ENCODE assay signal across 18 cellular contexts in the genomic region with DNA sequence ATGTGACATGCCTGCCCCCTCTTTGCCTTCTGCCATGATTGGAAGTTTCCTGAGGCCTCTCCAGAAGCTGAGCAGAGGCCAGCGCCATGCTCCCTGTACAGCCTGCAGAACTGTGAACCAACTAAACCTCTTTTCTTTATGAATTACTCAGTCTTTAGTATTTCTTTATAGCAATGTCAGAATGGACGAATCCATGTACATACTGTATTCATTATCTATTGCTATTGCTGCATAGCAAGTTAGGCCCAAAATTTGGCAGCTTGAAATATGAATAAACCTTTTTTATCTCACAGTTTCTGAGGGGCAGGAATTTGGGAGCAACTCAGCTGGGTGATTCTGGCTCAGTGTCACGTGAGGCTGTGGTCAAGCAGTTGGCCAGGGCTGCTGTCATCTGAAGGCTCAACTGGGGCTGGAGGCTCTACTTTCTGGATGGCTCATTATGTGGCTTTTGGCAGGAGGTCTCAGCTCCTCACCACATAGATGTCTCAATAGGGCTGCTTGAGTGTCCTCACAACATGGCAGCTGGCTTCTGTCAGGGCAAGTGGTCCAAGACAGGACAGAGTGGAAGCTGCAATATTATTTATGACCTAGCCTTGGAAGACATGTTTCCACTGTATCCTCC. TPM values are rescaled to one million over a fixed set of nuclear protein-coding genes. Genes with fewer than 3 reads are reported as not detected.
DNase-seq lines count a peak whose midpoint lies in the region; ATAC-seq, FAIRE-seq and TF ChIP-seq lines count a peak whose summit lies in the region.
"Had no signal": no experiment of that assay in that cellular context is flagged by ENCODE, and none has a peak within 500 bp of the region (broad histone marks: within the 10 kb centered on the region; RNA-seq: fewer than 3 reads in every experiment).

No MANE protein-coding gene starts in this region.

- peaks cover 20% of the 10 kb centered on the region for H3K9me3 Mint-ChIP-seq in activated CD8-positive, alpha-beta T cell treated with anti-CD3 and anti-CD28 coated beads, Interleukin-2, amount 10 ng/mL, durations not matched to agents 7 days and 5 days (ENCODE audit: insufficient read depth)
- peaks cover 32% of the 10 kb centered on the region for H3K9me3 Mint-ChIP-seq in activated CD8-positive, alpha-beta T cell treated with anti-CD3 and anti-CD28 coated beads for 36 hours
- peaks cover 35% of the 10 kb centered on the region for H3K9me3 Mint-ChIP-seq in nephron progenitor cell

- no peak overlapping the region for H3K4me2 ChIP-seq in GM12878 (ENCODE audit: control insufficient read depth, insufficient read depth)
- no peak overlapping the region for H3K4me2 ChIP-seq in osteoblast (ENCODE audit: insufficient read depth, low read length)
- H3K4me2 ChIP-seq: BLaER1 treated with 17β-estradiol and CSF1 and Interleukin-3, amounts not matched to agents 10 nM and 100 nM; GM23338 had no signal

- SMC1A ChIA-PET in GM12878 (lab: Charles Lee; ENCODE audit: uncharacterized antibody, unreplicated experiment) = interaction anchor here (1.0 kb wide), 1 partner anchor 10 kb away, joined by 4 read pairs; no protein-coding TSS in a partner anchor

- 64% methylated on average over 3 of the region's 3 CpGs for WGBS in GM12878 (ENCODE audit: insufficient coverage, insufficient replicate concordance, low lambda C conversion rate, missing lambda C conversion rate)

- H3K36me3 ChIP-seq in GM12878 (ENCODE audit: control insufficient read depth in 2 of 2, insufficient read depth in 2 of 2, low read length in 1 of 2) (no peaks in the 10 kb centered on the region), osteoblast (ENCODE audit: insufficient read depth, low read length) (no peaks in the 10 kb centered on the region)
- H3K36me3 ChIP-seq: BLaER1 treated with 17β-estradiol and CSF1 and Interleukin-3, amounts not matched to agents 10 nM and 100 nM had no signal

- FAIRE-seq in GM12878 (lab: Jason Lieb, UNC) = no peak
- FAIRE-seq: GM18507 had no signal

- H3K27me3 Mint-ChIP-seq in activated CD8-positive, alpha-beta T cell treated with anti-CD3 and anti-CD28 coated beads, Interleukin-2, amount 10 ng/mL, durations not matched to agents 7 days and 5 days (ENCODE audit: low read depth) = no peaks in the 10 kb centered on the region
- H3K27me3 Mint-ChIP-seq in activated CD8-positive, alpha-beta T cell treated with anti-CD3 and anti-CD28 coated beads for 36 hours = no peaks in the 10 kb centered on the region
- H3K27me3 Mint-ChIP-seq in nephron progenitor cell (ENCODE audit: low read depth, poor library complexity) = peaks cover 23% of the 10 kb centered on the region
- H3K27me3 Mint-ChIP-seq: CD4-positive, alpha-beta T cell had no signal

- H3K36me3 Mint-ChIP-seq in activated CD8-positive, alpha-beta T cell treated with anti-CD3 and anti-CD28 coated beads, Interleukin-2, amount 10 ng/mL, durations not matched to agents 7 days and 5 days (ENCODE audit: low read depth) = peaks cover 33% of the 10 kb centered on the region
- H3K36me3 Mint-ChIP-seq in activated CD8-positive, alpha-beta T cell treated with anti-CD3 and anti-CD28 coated beads for 36 hours (ENCODE audit: low read depth) = peaks cover 13% of the 10 kb centered on the region
- H3K36me3 Mint-ChIP-seq in nephron progenitor cell (ENCODE audit: low read depth) = peaks cover 4% of the 10 kb centered on the region

- RAD21 ChIA-PET in GM12878 (lab: Charles Lee; ENCODE audit: unreplicated experiment) = interaction anchor here (0.8 to 1.0 kb wide), 2 partner anchors 9 to 59 kb away, joined by 3 read pairs; no protein-coding TSS in a partner anchor

- H3K9me3 ChIP-seq in GM12878 (replicated peaks; ENCODE audit: control insufficient read depth, insufficient read depth, low read length) (peaks cover 12% of the 10 kb centered on the region), osteoblast (ENCODE audit: low read depth, low read length) (peaks cover 6% of the 10 kb centered on the region)

- POLR2A ChIA-PET in activated CD8-positive, alpha-beta T cell treated with anti-CD3 and anti-CD28 coated beads, Interleukin-2, amount 10 ng/mL, durations not matched to agents 7 days and 5 days (lab: Charles Lee) = no interaction called here
- POLR2A ChIA-PET in activated CD8-positive, alpha-beta T cell treated with anti-CD3 and anti-CD28 coated beads for 36 hours (lab: Charles Lee) = interaction anchor here (0.8 to 1.3 kb wide), 3 partner anchors 9 to 17 kb away, joined by 3 to 4 read pairs (median 3); no protein-coding TSS in a partner anchor
- POLR2A ChIA-PET in GM12878 (lab: Charles Lee) = no interaction called here

- H3K27ac Mint-ChIP-seq in activated CD8-positive, alpha-beta T cell treated with anti-CD3 and anti-CD28 coated beads, Interleukin-2, amount 10 ng/mL, durations not matched to agents 7 days and 5 days = peak overlapping the region; percentile 3
- no peak overlapping the region for H3K27ac Mint-ChIP-seq in activated CD8-positive, alpha-beta T cell treated with anti-CD3 and anti-CD28 coated beads for 36 hours
- no peak overlapping the region for H3K27ac Mint-ChIP-seq in nephron progenitor cell
- H3K27ac Mint-ChIP-seq: CD4-positive, alpha-beta T cell; GM23338 had no signal

- TF ChIP-seq EP300 in GM12878 (IDR thresholded peaks at IDR 0.05; ENCODE audit: borderline replicate concordance in 1 of 2, control insufficient read depth in 1 of 2, low read depth in 2 of 2, low read length in 2 of 2) = no peak

- no peak for TF ChIP-seq POLR2A in GM12878 (IDR thresholded peaks at IDR 0.05; ENCODE audit: low read depth, low read length)

- H3K4me1 ChIP-seq in GM12878 (ENCODE audit: control insufficient read depth, insufficient read depth, low read length) = peaks cover 11% of the 10 kb centered on the region
- H3K4me1 ChIP-seq in osteoblast (ENCODE audit: insufficient read depth, low read length) = no peaks in the 10 kb centered on the region

- H3K27me3 ChIP-seq in GM12878 (replicated peaks in 1 of 2; ENCODE audit: control insufficient read depth in 2 of 2, insufficient read depth in 2 of 2, low read length in 1 of 2) (no peaks in the 10 kb centered on the region), osteoblast (ENCODE audit: insufficient read depth, low read length) (peaks cover 9% of the 10 kb centered on the region)

- peaks cover 45% of the 10 kb centered on the region for H3K4me1 Mint-ChIP-seq in activated CD8-positive, alpha-beta T cell treated with anti-CD3 and anti-CD28 coated beads, Interleukin-2, amount 10 ng/mL, durations not matched to agents 7 days and 5 days (ENCODE audit: low read depth)
- H3K4me1 Mint-ChIP-seq in activated CD8-positive, alpha-beta T cell treated with anti-CD3 and anti-CD28 coated beads for 36 hours (ENCODE audit: low read depth) = peaks cover 19% of the 10 kb centered on the region
- H3K4me1 Mint-ChIP-seq in nephron progenitor cell = peaks cover 20% of the 10 kb centered on the region
- H3K4me1 Mint-ChIP-seq: GM23338 had no signal

- in situ Hi-C loops in GM12878 (cut with MboI) = no loop called here

- BruUV-seq in GM12878 (replicated peaks; lab: Mats Ljungman, UMichigan) = no TSS peak

- CTCF ChIA-PET in activated CD8-positive, alpha-beta T cell treated with anti-CD3 and anti-CD28 coated beads, Interleukin-2, amount 10 ng/mL, durations not matched to agents 7 days and 5 days (lab: Charles Lee) = no interaction called here
- CTCF ChIA-PET in activated CD8-positive, alpha-beta T cell treated with anti-CD3 and anti-CD28 coated beads for 36 hours (lab: Charles Lee) = interaction anchor here (1.6 kb wide), 1 partner anchor 16 kb away, joined by 5 read pairs; no protein-coding TSS in a partner anchor
- CTCF ChIA-PET in GM12878 (lab: Yijun Ruan, JAX) = interaction anchor here (1.2 kb wide), 1 partner anchor 140 kb away, joined by 3 read pairs; no protein-coding TSS in a partner anchor

- H3K27ac ChIP-seq in GM12878 (ENCODE audit: control insufficient read depth, insufficient read depth) = no peak overlapping the region
- H3K27ac ChIP-seq in osteoblast (ENCODE audit: low read depth, low read length) = no peak overlapping the region
- H3K27ac ChIP-seq: BLaER1 treated with 17β-estradiol and CSF1 and Interleukin-3, amounts not matched to agents 10 nM and 100 nM had no signal

- DNase-seq in activated CD8-positive, alpha-beta T cell treated with anti-CD3 and anti-CD28 coated beads, Interleukin-2, amount 10 ng/mL, durations not matched to agents 7 days and 5 days = no peak
- no peak for DNase-seq in activated CD8-positive, alpha-beta T cell treated with anti-CD3 and anti-CD28 coated beads for 36 hours
- DNase-seq in LHCN-M2 (ENCODE audit: low read depth) (peak; percentile 31), GM12878 (ENCODE audit: low read depth, low spot score) (no peak), osteoblast (ENCODE audit: insufficient read length, low spot score, missing footprints) (peak; percentile 26), nephron progenitor cell (no peak)
- DNase-seq: ACHN; Calu3; CD4-positive, alpha-beta T cell; DMS 273 treated with DMSO at 0.1 percent for 48 hours; H7 had no signal

- H3K79me2 ChIP-seq in GM12878 (ENCODE audit: control insufficient read depth, insufficient read depth, low read length) = no peaks in the 10 kb centered on the region
- no peaks in the 10 kb centered on the region for H3K79me2 ChIP-seq in osteoblast (ENCODE audit: insufficient read depth, low read length)

- H2AFZ ChIP-seq in GM12878 (ENCODE audit: control insufficient read depth, low read depth, low read length) (no peak overlapping the region), osteoblast (ENCODE audit: low read length) (no peak overlapping the region)
- H2AFZ ChIP-seq: GM23338 had no signal

- H4K20me1 ChIP-seq in GM12878 (ENCODE audit: control insufficient read depth, insufficient read depth) = no peaks in the 10 kb centered on the region
- H4K20me1 ChIP-seq in osteoblast (ENCODE audit: insufficient read depth, low read length) = no peaks in the 10 kb centered on the region
- H4K20me1 ChIP-seq: BLaER1 treated with 17β-estradiol and CSF1 and Interleukin-3, amounts not matched to agents 10 nM and 100 nM had no signal

- H3K4me3 Mint-ChIP-seq in activated CD8-positive, alpha-beta T cell treated with anti-CD3 and anti-CD28 coated beads, Interleukin-2, amount 10 ng/mL, durations not matched to agents 7 days and 5 days = no peak overlapping the region
- no peak overlapping the region for H3K4me3 Mint-ChIP-seq in activated CD8-positive, alpha-beta T cell treated with anti-CD3 and anti-CD28 coated beads for 36 hours
- no peak overlapping the region for H3K4me3 Mint-ChIP-seq in nephron progenitor cell
- H3K4me3 Mint-ChIP-seq: CD4-positive, alpha-beta T cell; GM23338 had no signal

- H3K4me3 ChIP-seq in GM12878 = no peak overlapping the region
- H3K4me3 ChIP-seq in osteoblast (ENCODE audit: insufficient read depth, low read length) = no peak overlapping the region
- H3K4me3 ChIP-seq: BLaER1 treated with 17β-estradiol and CSF1 and Interleukin-3, amounts not matched to agents 10 nM and 100 nM; GM23338 had no signal

- no peak for TF ChIP-seq CTCF in activated CD8-positive, alpha-beta T cell treated with anti-CD3 and anti-CD28 coated beads for 36 hours (IDR thresholded peaks at IDR 0.05)
- TF ChIP-seq CTCF in GM12878 (IDR thresholded peaks at IDR 0.05 in 2 of 3, conservative IDR thresholded peaks at IDR 0.05 in 1 of 3; ENCODE audit: control insufficient read depth in 2 of 3, extremely low read depth in 1 of 3, insufficient read depth in 1 of 3, low read depth in 3 of 3, low read length in 3 of 3) (no peak), osteoblast (IDR thresholded peaks at IDR 0.05; ENCODE audit: extremely low read depth, low read depth, low read length) (no peak), nephron progenitor cell (IDR thresholded peaks at IDR 0.05) (no peak)

- intact Hi-C loops in activated CD8-positive, alpha-beta T cell treated with anti-CD3 and anti-CD28 coated beads for 36 hours (cut with micrococcal nuclease) = no loop called here
- intact Hi-C loops in GM12878 (cut with micrococcal nuclease; ENCODE audit: unreplicated experiment) = no loop called here

- no peak overlapping the region for H3K9ac ChIP-seq in GM12878 (ENCODE audit: control insufficient read depth, insufficient read depth, low read length)
- H3K9ac ChIP-seq: BLaER1 treated with 17β-estradiol and CSF1 and Interleukin-3, amounts not matched to agents 10 nM and 100 nM had no signal

- TF ChIP-seq RAD21 in GM12878 (IDR thresholded peaks at IDR 0.05; ENCODE audit: insufficient read depth, low read depth, low read length) = no peak

- ATAC-seq in activated CD8-positive, alpha-beta T cell treated with anti-CD3 and anti-CD28 coated beads, Interleukin-2, amount 10 ng/mL, durations not matched to agents 7 days and 5 days = no peak
- no peak for ATAC-seq in activated CD8-positive, alpha-beta T cell treated with anti-CD3 and anti-CD28 coated beads for 36 hours
- ATAC-seq in GM12878 (no peak), GM21723 (IDR thresholded peaks at IDR 0.05; ENCODE audit: unreplicated experiment) (no peak)
- ATAC-seq: GM23338 had no signal

RNA-seq across cellular contexts. Expression of a gene that starts 40.0 kb away (rescaled TPM):
- 100 to 1,000 TPM; 170 to 174 TPM for total RNA-seq in activated CD8-positive, alpha-beta T cell treated with anti-CD3 and anti-CD28 coated beads, Interleukin-2, amount 10 ng/mL, durations not matched to agents 7 days and 5 days
- 10 to 100 TPM; 75.7 to 75.8 TPM for total RNA-seq in activated CD8-positive, alpha-beta T cell treated with anti-CD3 and anti-CD28 coated beads for 36 hours
- total RNA-seq in LHCN-M2 (2014; rRNA removed) = 0.51 and 0.98 TPM in 2 replicates
- polyA plus RNA-seq in LHCN-M2 (2012) = 0.96 TPM
- 86.2 and 98.0 TPM in 2 replicates for total RNA-seq in GM12878 (2013; cell fraction: nucleolus; rRNA removed)
- total RNA-seq in GM12878 (2014; rRNA removed) = 9.8 and 10.1 TPM in 2 replicates
- 2.7 and 3.8 TPM in 2 replicates for total RNA-seq in GM12878 (2014; rRNA removed; fragmentation: Illumina TruSeq; extraction: Trizol)
- total RNA-seq in GM12878 (2021) = 35.4 and 37.2 TPM in 2 replicates
- polyA plus RNA-seq in GM12878 (2011; ENCODE audit: low read depth) = 2.3 TPM
- 4.8 and 12.3 TPM in 2 replicates for polyA plus RNA-seq in GM12878 (2011; rRNA removed)
- 25.7 and 34.2 TPM in 2 replicates for polyA plus RNA-seq in GM12878 (2011; cell fraction: cytosol; rRNA removed)
- 63.5 and 75.0 TPM in 2 replicates for polyA plus RNA-seq in GM12878 (2011; cell fraction: nucleus; rRNA removed)
- polyA plus RNA-seq in GM12878 (2012) = 8.7 and 19.7 TPM in 2 replicates
- 0.41 and 2.4 TPM in 2 replicates for polyA plus RNA-seq in GM12878 (2014; fragmentation: Illumina TruSeq; extraction: Trizol)
- polyA plus RNA-seq in GM12878 (2014; fragmentation: Nextera tagmentation; extraction: Ambion mirVana) = 1 to 10 TPM in 1 of 2 experiments, under 1 TPM in 1; 0.42 to 1.2 TPM
- polyA plus RNA-seq in GM12878 (2014; rRNA removed) = 39.8 and 43.4 TPM in 2 replicates
- 10 to 100 TPM; 16.4 to 25.8 TPM for polyA plus RNA-seq in GM12878 (2016; fragmentation: Nextera tagmentation; extraction: Ambion mirVana)
- 9.8 and 26.4 TPM in 2 replicates for polyA minus RNA-seq in GM12878 (2011; rRNA and poly(A)+ RNA removed)
- 27.6 and 37.3 TPM in 2 replicates for polyA minus RNA-seq in GM12878 (2011; cell fraction: cytosol; rRNA and poly(A)+ RNA removed)
- polyA minus RNA-seq in GM12878 (2011; cell fraction: nucleus; rRNA and poly(A)+ RNA removed) = 109 and 187 TPM in 2 replicates
- 1.1 and 1.8 TPM in 2 replicates for total RNA-seq in osteoblast
- total RNA-seq: A172 had no signal

RNA-seq across cellular contexts. Expression of a gene that starts 53.1 kb away (rescaled TPM):
- not detected for total RNA-seq in activated CD8-positive, alpha-beta T cell treated with anti-CD3 and anti-CD28 coated beads, Interleukin-2, amount 10 ng/mL, durations not matched to agents 7 days and 5 days
- total RNA-seq in activated CD8-positive, alpha-beta T cell treated with anti-CD3 and anti-CD28 coated beads for 36 hours = not detected
- total RNA-seq in LHCN-M2 (2014; rRNA removed) = not detected in 2 replicates
- polyA plus RNA-seq in LHCN-M2 (2012) = not detected
- total RNA-seq in GM12878 (2013; cell fraction: nucleolus; rRNA removed) = not detected in 2 replicates
- not detected in 2 replicates for total RNA-seq in GM12878 (2014; rRNA removed)
- not detected in 2 replicates for total RNA-seq in GM12878 (2014; rRNA removed; fragmentation: Illumina TruSeq; extraction: Trizol)
- not detected in 2 replicates for total RNA-seq in GM12878 (2021)
- polyA plus RNA-seq in GM12878 (2011; ENCODE audit: low read depth) = not detected
- not detected in 2 replicates for polyA plus RNA-seq in GM12878 (2011; rRNA removed)
- not detected in 2 replicates for polyA plus RNA-seq in GM12878 (2011; cell fraction: cytosol; rRNA removed)
- polyA plus RNA-seq in GM12878 (2011; cell fraction: nucleus; rRNA removed) = not detected in 2 replicates
- polyA plus RNA-seq in GM12878 (2012) = not detected in 2 replicates
- polyA plus RNA-seq in GM12878 (2014; fragmentation: Illumina TruSeq; extraction: Trizol) = not detected in 2 replicates
- not detected for polyA plus RNA-seq in GM12878 (2014; fragmentation: Nextera tagmentation; extraction: Ambion mirVana)
- not detected in 2 replicates for polyA plus RNA-seq in GM12878 (2014; rRNA removed)
- not detected for polyA plus RNA-seq in GM12878 (2016; fragmentation: Nextera tagmentation; extraction: Ambion mirVana)
- polyA minus RNA-seq in GM12878 (2011; rRNA and poly(A)+ RNA removed) = not detected in 2 replicates
- polyA minus RNA-seq in GM12878 (2011; cell fraction: cytosol; rRNA and poly(A)+ RNA removed) = not detected in 2 replicates
- polyA minus RNA-seq in GM12878 (2011; cell fraction: nucleus; rRNA and poly(A)+ RNA removed) = not detected in 2 replicates
- total RNA-seq in osteoblast = not detected in 2 replicates
- total RNA-seq: A172; Calu3; CD4-positive, alpha-beta T cell; Daoy; GM23338; H7; HT-29 had no signal
- polyA plus RNA-seq: GM23338 had no signal

RNA-seq across cellular contexts. Expression of a gene that starts 57.4 kb away (rescaled TPM):
- total RNA-seq in activated CD8-positive, alpha-beta T cell treated with anti-CD3 and anti-CD28 coated beads, Interleukin-2, amount 10 ng/mL, durations not matched to agents 7 days and 5 days = not detected
- total RNA-seq in activated CD8-positive, alpha-beta T cell treated with anti-CD3 and anti-CD28 coated beads for 36 hours = not detected
- total RNA-seq in LHCN-M2 (2014; rRNA removed) (not detected in 2 replicates), GM12878 (2014; rRNA removed) (not detected in 2 replicates), GM12878 (2014; rRNA removed; fragmentation: Illumina TruSeq; extraction: Trizol) (not detected in 2 replicates), GM12878 (2021) (not detected in 2 replicates), osteoblast (not detected in 2 replicates)
- not detected for polyA plus RNA-seq in LHCN-M2 (2012)
- not detected in 2 replicates for total RNA-seq in GM12878 (2013; cell fraction: nucleolus; rRNA removed)
- not detected for polyA plus RNA-seq in GM12878 (2011; ENCODE audit: low read depth)
- polyA plus RNA-seq in GM12878 (2011; rRNA removed) (not detected in 2 replicates), GM12878 (2014; fragmentation: Illumina TruSeq; extraction: Trizol) (not detected in 2 replicates), GM12878 (2014; fragmentation: Nextera tagmentation; extraction: Ambion mirVana) (not detected), GM12878 (2014; rRNA removed) (not detected in 2 replicates), GM12878 (2016; fragmentation: Nextera tagmentation; extraction: Ambion mirVana) (not detected)
- not detected in 2 replicates for polyA plus RNA-seq in GM12878 (2011; cell fraction: cytosol; rRNA removed)
- not detected in 2 replicates for polyA plus RNA-seq in GM12878 (2011; cell fraction: nucleus; rRNA removed)
- polyA plus RNA-seq in GM12878 (2012) = not detected in 2 replicates
- polyA minus RNA-seq in GM12878 (2011; rRNA and poly(A)+ RNA removed) = not detected in 2 replicates
- polyA minus RNA-seq in GM12878 (2011; cell fraction: cytosol; rRNA and poly(A)+ RNA removed) = not detected in 2 replicates
- not detected in 2 replicates for polyA minus RNA-seq in GM12878 (2011; cell fraction: nucleus; rRNA and poly(A)+ RNA removed)
- total RNA-seq: A172; Calu3; CD4-positive, alpha-beta T cell; Daoy; GM23338; H7; HT-29 had no signal
- polyA plus RNA-seq: GM23338 had no signal

Comparison
In these comparisons a context has a peak if more than half of its experiments do, and no peak if none do; other contexts are left out.
1. DNase-seq: peak in LHCN-M2 (single experiment) and osteoblast (single experiment); none in activated CD8-positive, alpha-beta T cell treated with anti-CD3 and anti-CD28 coated beads, Interleukin-2, amount 10 ng/mL, durations not matched to agents 7 days and 5 days (single experiment), activated CD8-positive, alpha-beta T cell treated with anti-CD3 and anti-CD28 coated beads for 36 hours (single experiment), GM12878 (single experiment) and nephron progenitor cell (single experiment).